Comparison of ENCODE assay signal across 25 cellular contexts in the genomic region with DNA sequence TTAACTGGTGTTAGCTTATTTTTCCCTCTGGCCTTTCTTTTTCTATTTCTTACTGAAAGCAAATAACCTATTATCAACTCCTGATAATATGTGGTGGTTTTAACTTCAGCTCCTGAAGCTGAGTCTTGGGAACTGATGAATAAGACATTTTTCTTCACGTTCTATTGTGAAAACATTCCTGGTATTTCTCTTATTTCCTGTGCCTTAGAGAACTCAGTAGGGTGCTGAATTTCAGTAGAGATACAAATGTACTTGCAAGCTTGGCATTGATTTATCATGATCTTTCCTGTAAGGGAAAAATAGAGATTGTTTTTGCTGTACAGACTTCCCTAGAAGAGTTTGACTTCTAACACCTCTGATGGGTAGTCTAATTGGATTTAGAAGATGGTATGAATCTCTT. TPM values are rescaled to one million over a fixed set of nuclear protein-coding genes. Genes with fewer than 3 reads are reported as not detected.
"Had no signal": no experiment of that assay in that cellular context is flagged by ENCODE, and none has a peak within 500 bp of the region (broad histone marks: within the 10 kb centered on the region; RNA-seq: fewer than 3 reads in every experiment).

No MANE protein-coding gene starts in this region.

- H3K36me3 ChIP-seq: gastroesophageal sphincter, heart right ventricle, left ventricle myocardium inferior, transverse colon, WERI-Rb-1 had no signal

- H3K4me1 Mint-ChIP-seq: activated CD4-positive, alpha-beta memory T cell treated with anti-CD3 and anti-CD28 coated beads, Interleukin-2, amount 10 ng/mL, durations not matched to agents 7 days and 5 days; activated CD4-positive, alpha-beta T cell treated with anti-CD3 and anti-CD28 coated beads for 36 hours; memory B cell; natural killer cell had no signal

- H3K9me3 Mint-ChIP-seq: activated CD4-positive, alpha-beta memory T cell treated with anti-CD3 and anti-CD28 coated beads, Interleukin-2, amount 10 ng/mL, durations not matched to agents 7 days and 5 days; memory B cell; T-helper 1 cell treated with Interleukin-12 subunit alpha and Interleukin-12 subunit beta and Interleukin-4 antibody, amounts not matched to agents 30 μg/mL and 1 μg/mL, for 36 hours had no signal

- H3K27ac Mint-ChIP-seq: activated CD4-positive, alpha-beta memory T cell treated with anti-CD3 and anti-CD28 coated beads, Interleukin-2, amount 10 ng/mL, durations not matched to agents 7 days and 5 days; activated CD4-positive, alpha-beta T cell treated with anti-CD3 and anti-CD28 coated beads for 36 hours; activated naive CD4-positive, alpha-beta T cell treated with anti-CD3 and anti-CD28 coated beads, Interleukin-2, amount 50 U/mL, for 72 hours; memory B cell; natural killer cell; progenitor cell of endocrine pancreas; T-helper 1 cell treated with Interleukin-12 subunit alpha and Interleukin-12 subunit beta and Interleukin-4 antibody, amounts not matched to agents 30 μg/mL and 1 μg/mL, for 36 hours had no signal

- H3K9me3 ChIP-seq: gastroesophageal sphincter, heart right ventricle, left ventricle myocardium inferior, transverse colon had no signal

- H3K36me3 Mint-ChIP-seq: activated naive CD4-positive, alpha-beta T cell treated with anti-CD3 and anti-CD28 coated beads, Interleukin-2, amount 50 U/mL, for 72 hours; memory B cell; natural killer cell had no signal

- H3K27ac ChIP-seq: gastroesophageal sphincter, heart right ventricle, left ventricle myocardium inferior, skin epidermis, transverse colon, WERI-Rb-1 had no signal

- H3K27me3 Mint-ChIP-seq: activated CD4-positive, alpha-beta memory T cell treated with anti-CD3 and anti-CD28 coated beads, Interleukin-2, amount 10 ng/mL, durations not matched to agents 7 days and 5 days; activated CD4-positive, alpha-beta T cell treated with anti-CD3 and anti-CD28 coated beads for 36 hours had no signal

- H3K4me3 ChIP-seq: gastroesophageal sphincter, heart right ventricle, left ventricle myocardium inferior, skin epidermis, transverse colon had no signal

- H3K4me1 ChIP-seq: gastroesophageal sphincter, heart right ventricle, left ventricle myocardium inferior, transverse colon had no signal

- H3K4me3 Mint-ChIP-seq: activated CD4-positive, alpha-beta memory T cell treated with anti-CD3 and anti-CD28 coated beads, Interleukin-2, amount 10 ng/mL, durations not matched to agents 7 days and 5 days; activated CD4-positive, alpha-beta T cell treated with anti-CD3 and anti-CD28 coated beads for 36 hours; memory B cell; natural killer cell; T-helper 1 cell treated with Interleukin-12 subunit alpha and Interleukin-12 subunit beta and Interleukin-4 antibody, amounts not matched to agents 30 μg/mL and 1 μg/mL, for 36 hours had no signal

- ATAC-seq: activated CD4-positive, alpha-beta T cell treated with anti-CD3 and anti-CD28 coated beads for 36 hours; activated naive CD4-positive, alpha-beta T cell treated with anti-CD3 and anti-CD28 coated beads, Interleukin-2, amount 50 U/mL, for 72 hours; gastroesophageal sphincter; heart right ventricle; natural killer cell; right cardiac atrium had no signal

- DNase-seq: activated CD4-positive, alpha-beta memory T cell treated with anti-CD3 and anti-CD28 coated beads, Interleukin-2, amount 10 ng/mL, durations not matched to agents 7 days and 5 days; activated CD4-positive, alpha-beta T cell treated with anti-CD3 and anti-CD28 coated beads for 36 hours; activated effector memory CD4-positive, alpha-beta T cell treated with anti-CD3 and anti-CD28 coated beads, Interleukin-2, amount 50 U/mL, for 16 hours; activated T-cell treated with anti-CD3 and anti-CD28 coated beads, Interleukin-2, amount 50 U/mL, for 48 hours; amniotic stem cell; dermis blood vessel endothelial cell; heart right ventricle; kidney; left ventricle myocardium inferior; natural killer cell; occipital lobe; right cardiac atrium; stimulated activated CD4-positive, alpha-beta T cell treated with anti-CD3 and anti-CD28 coated beads, Interleukin-4, amount 100 ng/mL, for 24 hours; stimulated activated naive CD4-positive, alpha-beta T cell; substantia nigra; transverse colon; WERI-Rb-1 had no signal

RNA-seq across cellular contexts. Expression of gene DCC, which starts 52.8 kb away (rescaled TPM):
- total RNA-seq: activated CD4-positive, alpha-beta memory T cell treated with anti-CD3 and anti-CD28 coated beads, Interleukin-2, amount 10 ng/mL, durations not matched to agents 7 days and 5 days; activated CD4-positive, alpha-beta T cell treated with anti-CD3 and anti-CD28 coated beads for 36 hours; activated naive CD4-positive, alpha-beta T cell treated with anti-CD3 and anti-CD28 coated beads, Interleukin-2, amount 50 U/mL, for 72 hours; bronchial epithelial cell; dermis blood vessel endothelial cell; epithelial cell of proximal tubule; left ventricle myocardium inferior; natural killer cell had no signal
